Comparison of ENCODE assay signal across 2 cellular contexts in genomic region chr6:10540073-10540746, GRCh38.
TF ChIP-seq lines count a peak whose summit lies in the region.

No MANE protein-coding gene starts in this region.

TF ChIP-seq in HEK293, 187 proteins besides CTCF, POLR2A, EP300 and RAD21 (continued from another document):
- TF ChIP-seq MZF1 (tag by site-specific recombination; IDR thresholded peaks at IDR 0.05; ENCODE audit: borderline replicate concordance), result no peak

TF ChIP-seq in GM12878, 131 proteins besides CTCF, POLR2A, EP300 and RAD21 (continued from another document):
- no peak for TF ChIP-seq MYB (IDR thresholded peaks at IDR 0.05; ENCODE audit: borderline replicate concordance, low read depth, low read length)
